In genomic region chr3:185824467-185825378, GRCh38 we compare ENCODE assay signal across 1 cellular context.
A peak's percentile ranks its signal among the peaks of the same experiment; 100 is the strongest.
TF ChIP-seq lines count a peak whose summit lies in the region.

Gene IGF2BP2 (minus strand): TSS chr3:185825042. CDS start chr3:185824960, 82 bp downstream.

TF ChIP-seq in HepG2, 621 proteins besides CTCF, POLR2A, EP300 and RAD21 (continued from another document and continues in another):
- peak; percentile 84 for TF ChIP-seq ZBTB2 (CRISPR knock-in tag; IDR thresholded peaks at IDR 0.05; ENCODE audit: low read depth)
- TF ChIP-seq ZNF558 (CRISPR knock-in tag; IDR thresholded peaks at IDR 0.05; ENCODE audit: borderline replicate concordance), result no peak
- TF ChIP-seq RNF2 (conservative IDR thresholded peaks at IDR 0.05; ENCODE audit: low read depth), result no peak
- TF ChIP-seq ZNF780A (CRISPR knock-in tag; IDR thresholded peaks at IDR 0.05), result no peak; the same call in 1 of the 2 replicates
- TF ChIP-seq NR0B2 (CRISPR knock-in tag; IDR thresholded peaks at IDR 0.05), result 0 out of 2 replicates have a peak, but pooled peaks have one; percentile 35
- TF ChIP-seq MED1 (CRISPR knock-in tag; IDR thresholded peaks at IDR 0.05), result peak; percentile 43; the same call in 1 of the 2 replicates
- no peak for TF ChIP-seq CBX2 (IDR thresholded peaks at IDR 0.05; ENCODE audit: low read depth, low read length)
- TF ChIP-seq CBX2 (CRISPR knock-in tag; IDR thresholded peaks at IDR 0.05; ENCODE audit: low read depth), result no peak
- peak; percentile 84 for TF ChIP-seq HNF4G (IDR thresholded peaks at IDR 0.05; ENCODE audit: borderline replicate concordance, low read depth, low read length)
- TF ChIP-seq HNF4G (CRISPR knock-in tag; IDR thresholded peaks at IDR 0.05; ENCODE audit: borderline replicate concordance, low read depth), result no peak
- TF ChIP-seq ZBTB34 (CRISPR knock-in tag; IDR thresholded peaks at IDR 0.05), result no peak
- TF ChIP-seq ARNT2 (CRISPR knock-in tag; IDR thresholded peaks at IDR 0.05; ENCODE audit: low read depth), result peak; percentile 28; the same call in 1 of the 2 replicates
- TF ChIP-seq ZBTB44 (CRISPR knock-in tag; IDR thresholded peaks at IDR 0.05), result no peak
- TF ChIP-seq ATF7-NPFF (CRISPR knock-in tag; IDR thresholded peaks at IDR 0.05; ENCODE audit: low read depth), result 0 out of 2 replicates have a peak, but pooled peaks have one; percentile 33
- TF ChIP-seq ZNF691 (CRISPR knock-in tag; IDR thresholded peaks at IDR 0.05; ENCODE audit: borderline replicate concordance, low read depth), result peak; percentile 9; the same call in 1 of the 2 replicates
- TF ChIP-seq ZNF605 (CRISPR knock-in tag; IDR thresholded peaks at IDR 0.05), result no peak
- no peak; the same call in 1 of the 2 replicates for TF ChIP-seq ZNF263 (CRISPR knock-in tag; IDR thresholded peaks at IDR 0.05)
- no peak for TF ChIP-seq NR2F6 (IDR thresholded peaks at IDR 0.05)
- peak; percentile 30; the same call in 1 of the 2 replicates for TF ChIP-seq NR2F6 (CRISPR knock-in tag; IDR thresholded peaks at IDR 0.05)
- TF ChIP-seq ZNF768 (CRISPR knock-in tag; IDR thresholded peaks at IDR 0.05), result peak; percentile 43; the same call in 1 of the 2 replicates
- TF ChIP-seq AGO2 (optimal IDR thresholded peaks at IDR 0.05; ENCODE audit: low read depth, low read length), result peak; percentile 20
- peak; percentile 52; the same call in 1 of the 2 replicates for TF ChIP-seq GABPB1 (CRISPR knock-in tag; IDR thresholded peaks at IDR 0.05)
- 0 out of 2 replicates have a peak, but pooled peaks have one; percentile 35 for TF ChIP-seq BRD4 (CRISPR knock-in tag; IDR thresholded peaks at IDR 0.05)
- TF ChIP-seq ELF1 (CRISPR knock-in tag; IDR thresholded peaks at IDR 0.05), result no peak
- TF ChIP-seq ZNF639 (CRISPR knock-in tag; conservative IDR thresholded peaks at IDR 0.05), result peak; percentile 68; the same call in 1 of the 2 replicates
- TF ChIP-seq GMEB1 (CRISPR knock-in tag; IDR thresholded peaks at IDR 0.05; ENCODE audit: borderline replicate concordance), result 0 out of 2 replicates have a peak, but pooled peaks have one; percentile 11
- TF ChIP-seq SKI (IDR thresholded peaks at IDR 0.05; ENCODE audit: partially characterized antibody), result peak; percentile 71
- TF ChIP-seq HDAC1 (CRISPR knock-in tag; IDR thresholded peaks at IDR 0.05), result 0 out of 2 replicates have a peak, but pooled peaks have one; percentile 25
- no peak for TF ChIP-seq ZBTB1 (CRISPR knock-in tag; IDR thresholded peaks at IDR 0.05; ENCODE audit: borderline replicate concordance)
- peak; percentile 75; the same call in 1 of the 2 replicates for TF ChIP-seq HES4 (CRISPR knock-in tag; IDR thresholded peaks at IDR 0.05; ENCODE audit: borderline replicate concordance)
- no peak for TF ChIP-seq TOPORS (CRISPR knock-in tag; IDR thresholded peaks at IDR 0.05)
- TF ChIP-seq ZNF230 (CRISPR knock-in tag; IDR thresholded peaks at IDR 0.05), result no peak
- TF ChIP-seq TFDP1 (CRISPR knock-in tag; IDR thresholded peaks at IDR 0.05; ENCODE audit: borderline replicate concordance), result peak; percentile 59
- TF ChIP-seq ZBTB4 (CRISPR knock-in tag; IDR thresholded peaks at IDR 0.05; ENCODE audit: borderline replicate concordance), result no peak
- TF ChIP-seq SMAD1 (CRISPR knock-in tag; IDR thresholded peaks at IDR 0.05; ENCODE audit: borderline replicate concordance, low read depth), result peak; percentile 31; the same call in 1 of the 2 replicates
- TF ChIP-seq ZNF564 (CRISPR knock-in tag; IDR thresholded peaks at IDR 0.05), result 0 out of 2 replicates have a peak, but pooled peaks have one; percentile 20
- TF ChIP-seq TEAD3 (CRISPR knock-in tag; optimal IDR thresholded peaks at IDR 0.05; ENCODE audit: borderline replicate concordance), result peak; percentile 18
- TF ChIP-seq ZHX2 (IDR thresholded peaks at IDR 0.05; ENCODE audit: low read depth), result no peak
- 0 out of 2 replicates have a peak, but pooled peaks have one; percentile 38 for TF ChIP-seq ZHX2 (CRISPR knock-in tag; IDR thresholded peaks at IDR 0.05; ENCODE audit: borderline replicate concordance)
